Comparison of ENCODE assay signal across 1 cellular context in genomic region chr16:85033153-85033552, GRCh38.
TF ChIP-seq lines count a peak whose summit lies in the region.

No MANE protein-coding gene starts in this region.

TF ChIP-seq in GM23338, 12 proteins besides CTCF, POLR2A, EP300 and RAD21 (continued from another document):
- no peak for TF ChIP-seq ZNF114 (CRISPR knock-in tag; IDR thresholded peaks at IDR 0.05)
